Comparison of ENCODE assay signal across 9 cellular contexts in genomic region chr1:205488074-205488723, GRCh38. TPM values are rescaled to one million over a fixed set of nuclear protein-coding genes. Genes with fewer than 3 reads are reported as not detected.
A peak's percentile ranks its signal among the peaks of the same experiment; 100 is the strongest.
DNase-seq lines count a peak whose midpoint lies in the region; ATAC-seq and TF ChIP-seq lines count a peak whose summit lies in the region.
"Had no signal": no experiment of that assay in that cellular context is flagged by ENCODE, and none has a peak within 500 bp of the region (broad histone marks: within the 10 kb centered on the region; RNA-seq: fewer than 3 reads in every experiment).

No MANE protein-coding gene starts in this region.

- H3K27ac ChIP-seq in right cardiac atrium (ENCODE audit: low read length) (no peak overlapping the region), gastrocnemius medialis (no peak overlapping the region)

- 40% methylated on average over 9 of the region's 9 CpGs for WGBS in right cardiac atrium

- peak; percentile 59 to 71 for ATAC-seq in right cardiac atrium
- peak in 1 of 2 donors; percentile 69 for ATAC-seq in gastrocnemius medialis
- no peak for ATAC-seq in HG02973 (IDR thresholded peaks at IDR 0.05; ENCODE audit: unreplicated experiment)

- H3K4me1 ChIP-seq in right cardiac atrium (ENCODE audit: control insufficient read depth, insufficient read depth, low read length), result peaks cover 6% of the 10 kb centered on the region
- H3K4me1 ChIP-seq in gastrocnemius medialis, result peaks cover 0 to 12% of the 10 kb centered on the region in 2 donors

- intact Hi-C loops in right cardiac atrium (cut with DNase I), result loop anchor here (1.0 to 10.0 kb wide), 8 partner anchors 34 to 133 kb away; partner anchors contain the start of gene KLHDC8A (in 2 of the 4)
- intact Hi-C loops in gastrocnemius medialis (cut with DNase I; ENCODE audit: low total_unique reads), result loop anchor here (1.0 to 10.0 kb wide), 2 partner anchors 36 to 133 kb away; partner anchors contain the start of gene KLHDC8A

- H3K9me3 ChIP-seq in right cardiac atrium (ENCODE audit: control insufficient read depth, low read length), result no peaks in the 10 kb centered on the region
- H3K9me3 ChIP-seq in gastrocnemius medialis, result no peaks in the 10 kb centered on the region

- H3K27me3 ChIP-seq in right cardiac atrium (ENCODE audit: control insufficient read depth, insufficient read depth), result no peaks in the 10 kb centered on the region
- H3K27me3 ChIP-seq in gastrocnemius medialis, result peaks cover 0 to 13% (median 1%) of the 10 kb centered on the region in 3 donors

- no peaks in the 10 kb centered on the region for H3K36me3 ChIP-seq in gastrocnemius medialis

- TF ChIP-seq POLR2A in NB4 (IDR thresholded peaks at IDR 0.05; ENCODE audit: extremely low read depth, insufficient read length) (no peak), gastrocnemius medialis (IDR thresholded peaks at IDR 0.05) (no peak)

- in situ Hi-C loops in astrocyte of the cerebellum (cut with HindIII; ENCODE audit: low sequenced_read_pairs), result no loop called here
- in situ Hi-C loops in gastrocnemius medialis (cut with MboI; ENCODE audit: low sequenced_read_pairs in 4 of 4), result loop anchor here in 3 of 4 donors (5.0 to 10.0 kb wide), 5 partner anchors 34 to 133 kb away; partner anchors contain the start of gene KLHDC8A (in 2 of the 3)

- H3K4me3 ChIP-seq in NB4 (ENCODE audit: low read depth, low read length) (no peak overlapping the region), astrocyte of the cerebellum (ENCODE audit: low read depth, low read length) (no peak overlapping the region), right cardiac atrium (ENCODE audit: low read length) (no peak overlapping the region), gastrocnemius medialis (no peak overlapping the region)

- peak; percentile 82 for TF ChIP-seq CTCF in NB4 (IDR thresholded peaks at IDR 0.05; ENCODE audit: low read depth, low read length)
- TF ChIP-seq CTCF in astrocyte of the cerebellum (IDR thresholded peaks at IDR 0.05; ENCODE audit: low read depth, low read length, missing control alignments), result peak; percentile 85
- TF ChIP-seq CTCF in gastrocnemius medialis (IDR thresholded peaks at IDR 0.05 in 4 of 5, conservative IDR thresholded peaks at IDR 0.05 in 1 of 5), result peak; percentile 42 to 83 (median 71)

- DNase-seq in activated CD8-positive, alpha-beta memory T cell treated with anti-CD3 and anti-CD28 coated beads for 24 hours, result peak; percentile 71
- DNase-seq in activated CD8-positive, alpha-beta memory T cell treated with anti-CD3 and anti-CD28 coated beads, Interleukin-2, amount 50 U/mL, for 48 hours, result no peak
- peak; percentile 70 for DNase-seq in NB4 (ENCODE audit: low read depth)
- peak; percentile 64 to 66 for DNase-seq in SHP77 (lab: John Stamatoyannopoulos, UW)
- peak; percentile 24 for DNase-seq in astrocyte of the cerebellum (ENCODE audit: low read depth)
- peak; percentile 47 to 69 (median 67) for DNase-seq in right cardiac atrium
- peak in 1 of 2 donors; percentile 28 for DNase-seq in gastrocnemius medialis

RNA-seq across cellular contexts. Expression of gene CDK18, which starts 16.3 kb away (rescaled TPM):
- total RNA-seq in right cardiac atrium (100 to 1,000 TPM in 3 of 4 donors, 10 to 100 TPM in 1; 80.2 to 148 (median 141) TPM), gastrocnemius medialis (1 to 10 TPM; 1.2 to 4.6 (median 1.5) TPM)
- 150 TPM for polyA plus RNA-seq in right cardiac atrium

RNA-seq across cellular contexts. Expression of gene BLACAT1, which starts 32.4 kb away (rescaled TPM):
- total RNA-seq in right cardiac atrium, result under 1 TPM in 1 of 4 donors, not detected in 3; 0.09 TPM
- polyA plus RNA-seq in right cardiac atrium, result 0.07 TPM
- total RNA-seq in gastrocnemius medialis, result not detected
- total RNA-seq: subcutaneous adipose tissue had no signal

Comparison
In these comparisons a context has a peak if more than half of its experiments do, and no peak if none do; other contexts are left out.
1. RNA of gene CDK18, which starts 16.3 kb away (total RNA-seq): 80.2 to 148 TPM in right cardiac atrium; 1.2 to 4.6 TPM in gastrocnemius medialis; every median in the first group is over 10 times any median in the second.
2. Peak in every context shown above with its lines, with median percentiles within 50 percentile points of each other: CTCF ChIP-seq.